Comparison of ENCODE assay signal across 8 cellular contexts in the genomic region with DNA sequence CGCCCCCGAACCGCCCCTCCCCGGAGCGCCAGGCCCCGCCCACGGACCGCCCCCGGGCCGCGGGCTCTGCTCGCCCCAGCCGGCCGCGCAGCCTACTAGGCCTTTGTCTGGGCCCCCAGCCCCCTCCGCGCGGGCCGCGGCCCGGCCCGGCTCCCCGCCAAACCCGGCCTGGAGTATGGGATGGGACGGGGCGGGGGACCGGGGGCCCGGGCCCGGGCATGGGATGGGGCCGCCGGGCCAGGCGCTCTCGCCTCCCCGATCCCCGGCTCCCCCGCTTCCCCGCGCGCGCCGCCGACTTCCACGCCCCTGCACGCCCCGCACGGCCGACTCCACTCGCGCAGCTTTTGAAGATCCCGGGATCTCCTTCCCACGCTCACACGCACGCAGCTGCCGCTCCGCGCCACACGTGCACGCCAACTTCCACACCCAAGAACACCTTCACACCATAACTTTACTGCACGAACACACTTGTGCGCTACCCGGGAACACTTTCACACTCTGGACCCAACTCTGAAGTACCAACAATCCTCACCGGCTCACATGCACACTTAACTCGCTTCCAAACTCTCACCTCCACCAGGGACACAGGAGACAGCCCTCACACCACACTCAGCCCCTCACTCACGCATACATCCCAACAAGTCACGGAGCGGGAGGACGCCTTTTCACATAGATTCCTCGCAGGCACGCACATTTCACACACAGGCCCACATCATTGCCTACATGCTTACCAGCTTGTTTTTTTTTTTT. TPM values are rescaled to one million over a fixed set of nuclear protein-coding genes. Genes with fewer than 3 reads are reported as not detected.
DNase-seq lines count a peak whose midpoint lies in the region; ATAC-seq and TF ChIP-seq lines count a peak whose summit lies in the region.

No MANE protein-coding gene starts in this region.

- peaks cover 65% of the 10 kb centered on the region for H3K4me1 ChIP-seq in lower lobe of right lung

- H3K36me3 ChIP-seq in lower lobe of right lung, result no peaks in the 10 kb centered on the region

- no peaks in the 10 kb centered on the region for H3K9me3 ChIP-seq in lower lobe of right lung

- DNase-seq in Caki2 (ENCODE audit: low read depth) (peak; percentile 69), NCI-H460 (ENCODE audit: extremely low read depth, low read depth) (peak; percentile 64), lower lobe of right lung (peak; percentile 85)
- peak; percentile 86 for DNase-seq in activated CD8-positive, alpha-beta memory T cell treated with anti-CD3 and anti-CD28 coated beads for 24 hours
- DNase-seq in effector CD8-positive, alpha-beta T cell (lab: John Stamatoyannopoulos, UW), result peak; percentile 53
- DNase-seq in stimulated activated CD4-positive, alpha-beta T cell treated with anti-CD3 and anti-CD28 coated beads, Interleukin-4, amount 100 ng/mL, for 1 hour, result peak; percentile 71

- H3K4me3 ChIP-seq in lower lobe of right lung, result peak overlapping the region; percentile 54

- peak; percentile 69 for ATAC-seq in HG02610 (IDR thresholded peaks at IDR 0.05; ENCODE audit: unreplicated experiment)
- peak; percentile 82 to 90 for ATAC-seq in lower lobe of right lung
- ATAC-seq in GM18867 (IDR thresholded peaks at IDR 0.05; ENCODE audit: unreplicated experiment), result no peak

- in situ Hi-C loops in Caki2 (cut with HindIII; ENCODE audit: low pct_unique_long_range_greater_than_20kb, low sequenced_read_pairs), result no loop called here

- H3K27me3 ChIP-seq in lower lobe of right lung (ENCODE audit: low read depth), result no peaks in the 10 kb centered on the region

- H3K27ac ChIP-seq in lower lobe of right lung, result peak overlapping the region; percentile 77

- intact Hi-C loops in lower lobe of right lung (cut with DNase I), result no loop called here

- no peak for TF ChIP-seq CTCF in lower lobe of right lung (IDR thresholded peaks at IDR 0.05)

RNA-seq across cellular contexts. Expression of a gene that starts 0.4 kb away (rescaled TPM):
- total RNA-seq in Caki2 (2014; rRNA removed; shearing (Covaris generic); ENCODE audit: low replicate concordance), result 80.2 and 93.0 TPM in 2 replicates
- total RNA-seq in NCI-H460 (2014; rRNA removed; shearing (Covaris generic)), result 35.5 and 45.4 TPM in 2 replicates
- 85.6 and 89.6 TPM in 2 replicates for polyA plus RNA-seq in NCI-H460 (2014; cell fraction: nucleus; rRNA removed)
- 216 TPM for total RNA-seq in lower lobe of right lung

RNA-seq across cellular contexts. Expression of a gene that starts 39.3 kb away (rescaled TPM):
- total RNA-seq in Caki2 (2014; rRNA removed; shearing (Covaris generic); ENCODE audit: low replicate concordance), result not detected in 2 replicates
- total RNA-seq in NCI-H460 (2014; rRNA removed; shearing (Covaris generic)), result not detected in 2 replicates
- not detected in 2 replicates for polyA plus RNA-seq in NCI-H460 (2014; cell fraction: nucleus; rRNA removed)
- not detected for total RNA-seq in lower lobe of right lung
